19 cellular contexts compared by ENCODE assay signal in genomic region chr6:68167604-68168003, GRCh38.
DNase-seq lines count a peak whose midpoint lies in the region; ATAC-seq, FAIRE-seq and TF ChIP-seq lines count a peak whose summit lies in the region.
"Had no signal": no experiment of that assay in that cellular context is flagged by ENCODE, and none has a peak within 500 bp of the region (broad histone marks: within the 10 kb centered on the region; RNA-seq: fewer than 3 reads in every experiment).

No MANE protein-coding gene starts in this region.

- H3K9me3 ChIP-seq in HEK293 (ENCODE audit: control insufficient read depth, insufficient read depth, low read depth, low read length) (no peaks in the 10 kb centered on the region), small intestine (ENCODE audit: control insufficient read depth, low read depth) (no peaks in the 10 kb centered on the region)
- H3K9me3 ChIP-seq in naive thymus-derived CD4-positive, alpha-beta T cell (ENCODE audit: control insufficient read depth in 2 of 3, low read length in 3 of 3) = no peaks in the 10 kb centered on the region
- H3K9me3 ChIP-seq: Caco-2 had no signal

- H3K36me3 ChIP-seq in HEK293 (ENCODE audit: control insufficient read depth in 2 of 2, insufficient read depth in 1 of 2, low read length in 2 of 2) = no peaks in the 10 kb centered on the region
- H3K36me3 ChIP-seq in small intestine (ENCODE audit: control insufficient read depth in 2 of 2, insufficient read depth in 2 of 2, low read length in 2 of 2) = no peaks in the 10 kb centered on the region
- H3K36me3 ChIP-seq in naive thymus-derived CD4-positive, alpha-beta T cell (ENCODE audit: control insufficient read depth in 2 of 3, insufficient read depth in 3 of 3, low read length in 3 of 3) = no peaks in the 10 kb centered on the region

- H3K4me1 Mint-ChIP-seq in naive thymus-derived CD4-positive, alpha-beta T cell = no peaks in the 10 kb centered on the region
- H3K4me1 Mint-ChIP-seq: GM23338, IgD-negative memory B cell had no signal

- no peak for ATAC-seq in HG03025 (IDR thresholded peaks at IDR 0.05; ENCODE audit: low FRiP score, unreplicated experiment)
- no peak for ATAC-seq in naive thymus-derived CD4-positive, alpha-beta T cell
- ATAC-seq: GM23338 had no signal

- H3K4me3 ChIP-seq in HEK293 (ENCODE audit: low read depth, low read length) (no peak overlapping the region), small intestine (ENCODE audit: low read depth in 1 of 2, low read length in 2 of 2) (no peak overlapping the region)
- no peak overlapping the region for H3K4me3 ChIP-seq in naive thymus-derived CD4-positive, alpha-beta T cell (ENCODE audit: low read length)
- H3K4me3 ChIP-seq: GM23338 had no signal

- CTCF ChIA-PET in HEK293 (lab: Yijun Ruan, JAX) = no interaction called here
- CTCF ChIA-PET in naive thymus-derived CD4-positive, alpha-beta T cell (lab: Charles Lee) = no interaction called here

- H3K9me3 Mint-ChIP-seq in naive thymus-derived CD4-positive, alpha-beta T cell = peaks cover 0 to 26% (median 2%) of the 10 kb centered on the region in 11 donors
- H3K9me3 Mint-ChIP-seq: GM23338 had no signal

- H3K27ac Mint-ChIP-seq in naive thymus-derived CD4-positive, alpha-beta T cell = no peak overlapping the region
- H3K27ac Mint-ChIP-seq: CD4-positive, alpha-beta T cell; GM23338; HFFc6; IgD-negative memory B cell had no signal

- H3K27me3 ChIP-seq in small intestine (ENCODE audit: control insufficient read depth in 2 of 2, insufficient read depth in 2 of 2, low read length in 2 of 2) = no peaks in the 10 kb centered on the region
- no peaks in the 10 kb centered on the region for H3K27me3 ChIP-seq in naive thymus-derived CD4-positive, alpha-beta T cell (ENCODE audit: control insufficient read depth in 2 of 2, insufficient read depth in 2 of 2, low read length in 2 of 2)

- H3K27ac ChIP-seq in HEK293 (ENCODE audit: extremely low read depth, low read depth, low read length) (no peak overlapping the region), small intestine (ENCODE audit: low read depth in 1 of 2, low read length in 1 of 2) (no peak overlapping the region)
- H3K27ac ChIP-seq in naive thymus-derived CD4-positive, alpha-beta T cell (ENCODE audit: low read depth, low read length) = no peak overlapping the region
- H3K27ac ChIP-seq: C4-2B had no signal

- H3K4me1 ChIP-seq in HEK293 (ENCODE audit: control insufficient read depth, insufficient read depth, low read length) (no peaks in the 10 kb centered on the region), small intestine (ENCODE audit: control insufficient read depth in 2 of 2, insufficient read depth in 1 of 2, low read depth in 1 of 2, low read length in 1 of 2) (no peaks in the 10 kb centered on the region)
- no peaks in the 10 kb centered on the region for H3K4me1 ChIP-seq in naive thymus-derived CD4-positive, alpha-beta T cell (ENCODE audit: control insufficient read depth in 2 of 2, insufficient read depth in 2 of 2, low read length in 2 of 2)

- no peak overlapping the region for H3K4me3 Mint-ChIP-seq in naive thymus-derived CD4-positive, alpha-beta T cell
- H3K4me3 Mint-ChIP-seq: CD4-positive, alpha-beta T cell; GM23338; HFFc6; IgD-negative memory B cell had no signal

- intact Hi-C loops in naive thymus-derived CD4-positive, alpha-beta T cell (cut with micrococcal nuclease) = no loop called here

- POLR2A ChIA-PET in HEK293 (lab: Yijun Ruan, JAX) = no interaction called here
- POLR2A ChIA-PET in naive thymus-derived CD4-positive, alpha-beta T cell (lab: Charles Lee) = no interaction called here

- H3K27me3 Mint-ChIP-seq in naive thymus-derived CD4-positive, alpha-beta T cell = no peaks in the 10 kb centered on the region
- H3K27me3 Mint-ChIP-seq: CD4-positive, alpha-beta T cell; IgD-negative memory B cell had no signal

- no peak for TF ChIP-seq CTCF in HEK293 (tag by site-specific recombination; IDR thresholded peaks at IDR 0.05)

- DNase-seq in small intestine = no peak
- DNase-seq in naive thymus-derived CD4-positive, alpha-beta T cell = no peak
- DNase-seq in NCI-H2107 treated with DMSO at 0.1 percent for 48 hours (lab: John Stamatoyannopoulos, UW; ENCODE audit: unreplicated experiment) = no peak
- DNase-seq: AML-193; Caco-2; CD4-positive, alpha-beta T cell; GDM1; HCEC 1CT; HFFc6 had no signal

- 62 to 70% (median 63%) methylated on average over 2 of the region's 2 CpGs for WGBS in small intestine, 3 donors

- H3K36me3 Mint-ChIP-seq in naive thymus-derived CD4-positive, alpha-beta T cell = no peaks in the 10 kb centered on the region
- H3K36me3 Mint-ChIP-seq: IgD-negative memory B cell had no signal

- peak; percentile 74 for FAIRE-seq in A204.1 (lab: Jason Lieb, UNC)
- peak; percentile 76 for FAIRE-seq in endometrium (lab: Jason Lieb, UNC)
- FAIRE-seq in small intestine (lab: Jason Lieb, UNC) = peak; percentile 19
- FAIRE-seq: D721Med, H54, HTR-8/SVneo had no signal

TF ChIP-seq in HEK293, 187 proteins besides CTCF, POLR2A, EP300 and RAD21:
- TF ChIP-seq ATF2 (tag by site-specific recombination; IDR thresholded peaks at IDR 0.05; ENCODE audit: low read depth) (peak; percentile 75), ZSCAN23 (tag by site-specific recombination; IDR thresholded peaks at IDR 0.05) (no peak)
